8 cellular contexts compared by ENCODE assay signal in genomic region chr12:75977952-75978671, GRCh38. TPM values are rescaled to one million over a fixed set of nuclear protein-coding genes. Genes with fewer than 3 reads are reported as not detected.
A peak's percentile ranks its signal among the peaks of the same experiment; 100 is the strongest.
DNase-seq lines count a peak whose midpoint lies in the region; ATAC-seq and TF ChIP-seq lines count a peak whose summit lies in the region.

No MANE protein-coding gene starts in this region.

- H3K27me3 ChIP-seq in RWPE2 (ENCODE audit: insufficient read depth, poor library complexity, severe bottlenecking) = no peaks in the 10 kb centered on the region
- H3K27me3 ChIP-seq in gastroesophageal sphincter = no peaks in the 10 kb centered on the region
- no peaks in the 10 kb centered on the region for H3K27me3 ChIP-seq in tibial nerve

- H3K27ac ChIP-seq in RWPE2 (ENCODE audit: poor library complexity, severe bottlenecking) (peak overlapping the region; percentile 97), gastroesophageal sphincter (peak overlapping the region; percentile 43 to 76 (median 70)), tibial nerve (peak overlapping the region; percentile 56 to 88 (median 72))

- no peaks in the 10 kb centered on the region for H3K9me3 Mint-ChIP-seq in progenitor cell of endocrine pancreas (ENCODE audit: low read depth)

- H3K4me3 Mint-ChIP-seq in progenitor cell of endocrine pancreas (ENCODE audit: low read depth) = no peak overlapping the region

- H3K4me1 ChIP-seq in RWPE2 (ENCODE audit: insufficient read depth, poor library complexity, severe bottlenecking) = peaks cover 42% of the 10 kb centered on the region
- H3K4me1 ChIP-seq in gastroesophageal sphincter = peaks cover 3 to 25% (median 4%) of the 10 kb centered on the region in 3 donors
- H3K4me1 ChIP-seq in tibial nerve = peaks cover 0 to 42% (median 32%) of the 10 kb centered on the region in 4 donors

- peak; percentile 95 for ATAC-seq in HG03280 (IDR thresholded peaks at IDR 0.05; ENCODE audit: unreplicated experiment)
- peak; percentile 92 for ATAC-seq in RWPE2 (ENCODE audit: low read depth)
- peak; percentile 94 for ATAC-seq in gastroesophageal sphincter

- TF ChIP-seq POLR2A in GM19193 (IDR thresholded peaks at IDR 0.05; ENCODE audit: extremely low read depth, insufficient read depth, insufficient read length) = peak; percentile 33
- no peak for TF ChIP-seq POLR2A in gastroesophageal sphincter (IDR thresholded peaks at IDR 0.05)
- TF ChIP-seq POLR2A in tibial nerve (IDR thresholded peaks at IDR 0.05) = peak in 1 of 2 donors; percentile 26

- WGBS in gastroesophageal sphincter (ENCODE audit: low coverage in 1 of 2), 2 donors = 6 to 31% methylated on average over 3 to 5 of the region's 5 CpGs
- 5 to 13% methylated on average over 5 of the region's 5 CpGs for WGBS in tibial nerve, 2 donors

- peak; percentile 100 for DNase-seq in ACHN
- peak; percentile 92 for DNase-seq in RWPE2 (ENCODE audit: low spot score)
- peak; percentile 67 for DNase-seq in activated effector memory CD4-positive, alpha-beta T cell treated with Interleukin-2 at 50 U/mL for 16 hours
- no peak for DNase-seq in progenitor cell of endocrine pancreas (ENCODE audit: low spot score, unreplicated experiment)
- peak; percentile 33 to 78 for DNase-seq in tibial nerve (ENCODE audit: low spot score in 2 of 2)

- no peaks in the 10 kb centered on the region for H3K27me3 Mint-ChIP-seq in progenitor cell of endocrine pancreas

- TF ChIP-seq EP300 in gastroesophageal sphincter (IDR thresholded peaks at IDR 0.05) = no peak
- peak; percentile 76 to 98 for TF ChIP-seq EP300 in tibial nerve (IDR thresholded peaks at IDR 0.05)

- TF ChIP-seq CTCF in RWPE2 (IDR thresholded peaks at IDR 0.05; ENCODE audit: poor library complexity, severe bottlenecking) (no peak), gastroesophageal sphincter (IDR thresholded peaks at IDR 0.05) (no peak), progenitor cell of endocrine pancreas (IDR thresholded peaks at IDR 0.05; ENCODE audit: unreplicated experiment) (no peak), tibial nerve (IDR thresholded peaks at IDR 0.05) (peak in 1 of 5 experiments; percentile 23)

- peaks cover 23% of the 10 kb centered on the region for H3K4me1 Mint-ChIP-seq in progenitor cell of endocrine pancreas (ENCODE audit: low read depth)

- peak overlapping the region; percentile 38 for H3K27ac Mint-ChIP-seq in progenitor cell of endocrine pancreas

- H3K36me3 ChIP-seq in RWPE2 (ENCODE audit: low read depth) = no peaks in the 10 kb centered on the region
- no peaks in the 10 kb centered on the region for H3K36me3 ChIP-seq in gastroesophageal sphincter
- no peaks in the 10 kb centered on the region for H3K36me3 ChIP-seq in tibial nerve

- H3K4me3 ChIP-seq in RWPE2 (ENCODE audit: severe bottlenecking) (no peak overlapping the region), gastroesophageal sphincter (no peak overlapping the region), tibial nerve (no peak overlapping the region)

- H3K9me3 ChIP-seq in RWPE2 (ENCODE audit: severe bottlenecking) (no peaks in the 10 kb centered on the region), gastroesophageal sphincter (no peaks in the 10 kb centered on the region), tibial nerve (no peaks in the 10 kb centered on the region)

- H3K36me3 Mint-ChIP-seq in progenitor cell of endocrine pancreas (ENCODE audit: insufficient read depth) = no peaks in the 10 kb centered on the region

- in situ Hi-C loops in ACHN (cut with HindIII; ENCODE audit: low pct_ligation_motif_present, low pct_unique_long_range_greater_than_20kb, low sequenced_read_pairs) = no loop called here

RNA-seq across cellular contexts. Expression of gene PHLDA1, which starts 53.5 kb away (rescaled TPM):
- 10 to 100 TPM in 1 of 4 donors, 1 to 10 TPM in 3; 4.4 to 14.4 (median 7.6) TPM for total RNA-seq in gastroesophageal sphincter
- 45.4 and 47.4 TPM in 2 replicates for total RNA-seq in progenitor cell of endocrine pancreas
- 10 to 100 TPM; 23.6 to 34.9 (median 30.7) TPM for total RNA-seq in tibial nerve
